Comparison of ENCODE assay signal across 8 cellular contexts in genomic region chr1:109281680-109282496, GRCh38. TPM values are rescaled to one million over a fixed set of nuclear protein-coding genes. Genes with fewer than 3 reads are reported as not detected.
DNase-seq lines count a peak whose midpoint lies in the region; ATAC-seq and TF ChIP-seq lines count a peak whose summit lies in the region.

No MANE protein-coding gene starts in this region.

- peak overlapping the region; percentile 96 for H3K27ac Mint-ChIP-seq in MCF 10A (ENCODE audit: low read depth, unreplicated experiment)

- DNase-seq in BJ (ENCODE audit: low read depth) (no peak), MCF 10A (ENCODE audit: unreplicated experiment) (no peak), mesenteric fat pad (ENCODE audit: low spot score) (no peak)

- peak overlapping the region; percentile 91 for H3K27ac ChIP-seq in KOPT-K1 (ENCODE audit: low read depth, low read length, poor library complexity, severe bottlenecking)

- H3K4me1 ChIP-seq in mononuclear cell (ENCODE audit: insufficient read depth, low read length), result peaks cover 37% of the 10 kb centered on the region

- H3K4me3 Mint-ChIP-seq in MCF 10A (ENCODE audit: unreplicated experiment), result peak overlapping the region; percentile 100

- no peaks in the 10 kb centered on the region for H3K9me3 Mint-ChIP-seq in MCF 10A (ENCODE audit: unreplicated experiment)

- peaks cover 32% of the 10 kb centered on the region for H3K4me1 Mint-ChIP-seq in MCF 10A (ENCODE audit: insufficient read depth, unreplicated experiment)

- CTCF ChIA-PET in BJ (lab: Yijun Ruan, JAX), result interaction anchor here (0.9 to 2.1 kb wide), 11 partner anchors 9 to 209 kb away, joined by 3 to 15 read pairs (median 5); partner anchors contain the start of gene SORT1
- CTCF ChIA-PET in MCF 10A (lab: Yijun Ruan, JAX), result interaction anchor here (0.6 to 2.5 kb wide), 12 partner anchors 18 to 492 kb away, joined by 3 to 31 read pairs (median 3); partner anchors contain the start of gene SORT1

- H3K36me3 ChIP-seq in BJ (ENCODE audit: control insufficient read depth, insufficient read depth, low read length), result no peaks in the 10 kb centered on the region; the same call in 1 of the 2 replicates
- peaks cover 41% of the 10 kb centered on the region for H3K36me3 ChIP-seq in KOPT-K1 (ENCODE audit: insufficient read depth, low read length)

- no peak for TF ChIP-seq CTCF in BJ (IDR thresholded peaks at IDR 0.05; ENCODE audit: insufficient read depth, low read depth, low read length)
- no peak for TF ChIP-seq CTCF in MCF 10A (IDR thresholded peaks at IDR 0.05; ENCODE audit: unreplicated experiment)

- no peaks in the 10 kb centered on the region for H3K27me3 Mint-ChIP-seq in MCF 10A (ENCODE audit: insufficient read depth, unreplicated experiment)

- no peak for ATAC-seq in HG02852 (IDR thresholded peaks at IDR 0.05; ENCODE audit: unreplicated experiment)
- ATAC-seq in HG03565 (IDR thresholded peaks at IDR 0.05; ENCODE audit: unreplicated experiment), result no peak
- no peak for ATAC-seq in GM21515 (IDR thresholded peaks at IDR 0.05; ENCODE audit: unreplicated experiment)

- H3K36me3 Mint-ChIP-seq in MCF 10A (ENCODE audit: insufficient read depth, unreplicated experiment), result no peaks in the 10 kb centered on the region

- intact Hi-C loops in MCF 10A (cut with micrococcal nuclease), result no loop called here

- BruUV-seq in MCF 10A (replicated peaks; lab: Mats Ljungman, UMichigan), result no TSS peak

- H3K9me3 ChIP-seq in KOPT-K1 (ENCODE audit: insufficient read depth, low read length, poor library complexity, severe bottlenecking), result no peaks in the 10 kb centered on the region
- H3K9me3 ChIP-seq in mononuclear cell (ENCODE audit: low read depth, low read length), result no peaks in the 10 kb centered on the region

- POLR2A ChIA-PET in BJ (lab: Charles Lee), result no interaction called here
- POLR2A ChIA-PET in MCF 10A (lab: Yijun Ruan, JAX), result interaction anchor here (0.7 to 2.9 kb wide), 12 partner anchors 8 to 211 kb away, joined by 3 to 35 read pairs (median 6); partner anchors contain the start of genes PSMA5 and SORT1

- H3K27me3 ChIP-seq in BJ (ENCODE audit: control insufficient read depth, insufficient read depth, low read length), result no peaks in the 10 kb centered on the region
- no peaks in the 10 kb centered on the region for H3K27me3 ChIP-seq in mononuclear cell (ENCODE audit: insufficient read depth, low read length)

- H3K4me3 ChIP-seq in BJ (ENCODE audit: low read depth, low read length) (peak overlapping the region; percentile 83), mononuclear cell (ENCODE audit: low read length) (peak overlapping the region; percentile 72)

RNA-seq across cellular contexts. Expression of gene PSRC1, which starts 1.1 kb away (rescaled TPM):
- 17.9 and 25.9 TPM in 2 replicates for polyA plus RNA-seq in BJ (2011; rRNA removed)
- 13.2 and 14.0 TPM in 2 replicates for polyA minus RNA-seq in BJ (2011; rRNA and poly(A)+ RNA removed)
- total RNA-seq in MCF 10A (2022) (13.0 and 19.4 TPM in 2 replicates), mononuclear cell (0.73 TPM), mesenteric fat pad (0.90 TPM)

RNA-seq across cellular contexts. Expression of gene MYBPHL, which starts 24.9 kb away (rescaled TPM):
- polyA plus RNA-seq in BJ (2011; rRNA removed), result 0.06 TPM in 1 of 2 replicates, not detected in the other
- 0.14 and 0.26 TPM in 2 replicates for polyA minus RNA-seq in BJ (2011; rRNA and poly(A)+ RNA removed)
- total RNA-seq in MCF 10A (2022) (1.1 TPM in 1 of 2 replicates, not detected in the other), mononuclear cell (not detected), mesenteric fat pad (not detected)

RNA-seq across cellular contexts. Expression of gene CELSR2, which starts 32.5 kb away (rescaled TPM):
- 0.82 and 0.98 TPM in 2 replicates for polyA plus RNA-seq in BJ (2011; rRNA removed)
- 3.2 and 3.7 TPM in 2 replicates for polyA minus RNA-seq in BJ (2011; rRNA and poly(A)+ RNA removed)
- total RNA-seq in MCF 10A (2022) (6.9 and 7.2 TPM in 2 replicates), mononuclear cell (1.4 TPM), mesenteric fat pad (1.5 TPM)
